Comparison of ENCODE assay signal across 1 cellular context in the genomic region with DNA sequence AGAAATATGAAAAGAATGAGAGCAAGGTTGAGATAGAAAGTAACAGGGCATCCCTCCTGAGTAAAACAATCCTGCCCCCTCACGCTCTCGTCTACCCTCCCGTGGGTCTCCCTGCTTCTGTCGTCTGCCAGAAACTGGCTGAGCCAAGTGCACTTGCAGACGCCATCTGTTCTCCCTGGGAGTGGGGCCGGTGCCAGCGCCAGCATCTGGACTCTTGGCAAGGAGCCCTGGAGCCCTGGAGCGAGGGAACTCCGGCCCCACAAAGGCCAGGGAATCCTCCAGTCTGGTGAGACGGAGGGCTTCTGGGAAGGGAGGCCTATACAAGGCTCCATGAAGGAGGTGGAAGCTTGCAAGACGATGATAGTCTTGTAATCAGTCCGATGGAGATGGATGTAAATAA.
A peak's percentile ranks its signal among the peaks of the same experiment; 100 is the strongest.
TF ChIP-seq lines count a peak whose summit lies in the region.

No MANE protein-coding gene starts in this region.

TF ChIP-seq in HEK293, 187 proteins besides CTCF, POLR2A, EP300 and RAD21 (continued from another document and continues in another):
- TF ChIP-seq, protein P1, sequence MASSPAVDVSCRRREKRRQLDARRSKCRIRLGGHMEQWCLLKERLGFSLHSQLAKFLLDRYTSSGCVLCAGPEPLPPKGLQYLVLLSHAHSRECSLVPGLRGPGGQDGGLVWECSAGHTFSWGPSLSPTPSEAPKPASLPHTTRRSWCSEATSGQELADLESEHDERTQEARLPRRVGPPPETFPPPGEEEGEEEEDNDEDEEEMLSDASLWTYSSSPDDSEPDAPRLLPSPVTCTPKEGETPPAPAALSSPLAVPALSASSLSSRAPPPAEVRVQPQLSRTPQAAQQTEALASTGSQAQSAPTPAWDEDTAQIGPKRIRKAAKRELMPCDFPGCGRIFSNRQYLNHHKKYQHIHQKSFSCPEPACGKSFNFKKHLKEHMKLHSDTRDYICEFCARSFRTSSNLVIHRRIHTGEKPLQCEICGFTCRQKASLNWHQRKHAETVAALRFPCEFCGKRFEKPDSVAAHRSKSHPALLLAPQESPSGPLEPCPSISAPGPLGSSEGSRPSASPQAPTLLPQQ (tag by site-specific recombination; IDR thresholded peaks at IDR 0.05) = peak; percentile 96
- TF ChIP-seq ZSCAN30 (tag by site-specific recombination; IDR thresholded peaks at IDR 0.05) (peak; percentile 71), ZNF121 (tag by site-specific recombination; IDR thresholded peaks at IDR 0.05) (no peak), ZNF600 (tag by site-specific recombination; IDR thresholded peaks at IDR 0.05) (peak; percentile 59), KLF9 (tag by site-specific recombination; IDR thresholded peaks at IDR 0.05; ENCODE audit: low read depth) (no peak), ZNF350 (tag by site-specific recombination; IDR thresholded peaks at IDR 0.05) (no peak), ZNF37A (tag by site-specific recombination; IDR thresholded peaks at IDR 0.05) (no peak), REPIN1 (tag by site-specific recombination; IDR thresholded peaks at IDR 0.05; ENCODE audit: low read depth) (no peak), ZNF747 (tag by site-specific recombination; IDR thresholded peaks at IDR 0.05) (no peak), ZNF211 (tag by site-specific recombination; IDR thresholded peaks at IDR 0.05; ENCODE audit: low read depth) (no peak), ZNF274 (IDR thresholded peaks at IDR 0.05; ENCODE audit: low read length) (no peak), ZNF274 (tag by site-specific recombination; IDR thresholded peaks at IDR 0.05; ENCODE audit: borderline replicate concordance) (no peak), ZFP69B (tag by site-specific recombination; IDR thresholded peaks at IDR 0.05) (peak; percentile 88), HOXC10 (CRISPR knock-in tag; IDR thresholded peaks at IDR 0.05) (no peak), ZNF16 (tag by site-specific recombination; IDR thresholded peaks at IDR 0.05; ENCODE audit: low read depth) (no peak), SETDB1 (IDR thresholded peaks at IDR 0.05; ENCODE audit: insufficient read length, low read length) (no peak), ZNF24 (tag by site-specific recombination; IDR thresholded peaks at IDR 0.05) (0 out of 2 replicates have a peak, but pooled peaks have one; percentile 38), ZNF214 (tag by site-specific recombination; IDR thresholded peaks at IDR 0.05; ENCODE audit: borderline replicate concordance) (no peak), ZNF48 (tag by site-specific recombination; IDR thresholded peaks at IDR 0.05) (no peak), KLF8 (tag by site-specific recombination; IDR thresholded peaks at IDR 0.05) (no peak), ZNF571 (tag by site-specific recombination; IDR thresholded peaks at IDR 0.05) (no peak), OSR2 (tag by site-specific recombination; IDR thresholded peaks at IDR 0.05) (no peak), ZNF2 (tag by site-specific recombination; IDR thresholded peaks at IDR 0.05) (no peak), ZNF10 (tag by site-specific recombination; IDR thresholded peaks at IDR 0.05) (no peak), ZSCAN23 (tag by site-specific recombination; IDR thresholded peaks at IDR 0.05) (no peak), ZNF596 (tag by site-specific recombination; IDR thresholded peaks at IDR 0.05) (0 out of 2 replicates have a peak, but pooled peaks have one; percentile 24), TRIM28 (IDR thresholded peaks at IDR 0.05; ENCODE audit: borderline replicate concordance, low read length) (no peak), KLF10 (tag by site-specific recombination; IDR thresholded peaks at IDR 0.05) (peak; percentile 74), ZNF521 (tag by site-specific recombination; IDR thresholded peaks at IDR 0.05) (no peak), ZNF629 (tag by site-specific recombination; IDR thresholded peaks at IDR 0.05) (peak; percentile 72), ZNF354C (tag by site-specific recombination; IDR thresholded peaks at IDR 0.05; ENCODE audit: borderline replicate concordance, low read depth) (no peak), ZNF155 (tag by site-specific recombination; IDR thresholded peaks at IDR 0.05) (no peak), SP2 (tag by site-specific recombination; IDR thresholded peaks at IDR 0.05) (no peak), ZIC2 (tag by site-specific recombination; IDR thresholded peaks at IDR 0.05) (peak; percentile 93), ZNF394 (tag by site-specific recombination; IDR thresholded peaks at IDR 0.05; ENCODE audit: borderline replicate concordance) (no peak), ZNF114 (tag by site-specific recombination; IDR thresholded peaks at IDR 0.05) (no peak), ZNF623 (tag by site-specific recombination; IDR thresholded peaks at IDR 0.05) (no peak), ZNF221 (tag by site-specific recombination; IDR thresholded peaks at IDR 0.05; ENCODE audit: borderline replicate concordance) (no peak), ZNF544 (tag by site-specific recombination; IDR thresholded peaks at IDR 0.05) (no peak), ZNF837 (tag by site-specific recombination; IDR thresholded peaks at IDR 0.05) (no peak), GLIS1 (tag by site-specific recombination; IDR thresholded peaks at IDR 0.05) (peak; percentile 98), ZNF677 (tag by site-specific recombination; IDR thresholded peaks at IDR 0.05) (no peak), ZFP37 (tag by site-specific recombination; IDR thresholded peaks at IDR 0.05) (no peak), GLI4 (tag by site-specific recombination; IDR thresholded peaks at IDR 0.05) (no peak), ZNF184 (tag by site-specific recombination; IDR thresholded peaks at IDR 0.05) (no peak), ZNF311 (tag by site-specific recombination; IDR thresholded peaks at IDR 0.05; ENCODE audit: borderline replicate concordance) (no peak)
- TF ChIP-seq, protein P2, sequence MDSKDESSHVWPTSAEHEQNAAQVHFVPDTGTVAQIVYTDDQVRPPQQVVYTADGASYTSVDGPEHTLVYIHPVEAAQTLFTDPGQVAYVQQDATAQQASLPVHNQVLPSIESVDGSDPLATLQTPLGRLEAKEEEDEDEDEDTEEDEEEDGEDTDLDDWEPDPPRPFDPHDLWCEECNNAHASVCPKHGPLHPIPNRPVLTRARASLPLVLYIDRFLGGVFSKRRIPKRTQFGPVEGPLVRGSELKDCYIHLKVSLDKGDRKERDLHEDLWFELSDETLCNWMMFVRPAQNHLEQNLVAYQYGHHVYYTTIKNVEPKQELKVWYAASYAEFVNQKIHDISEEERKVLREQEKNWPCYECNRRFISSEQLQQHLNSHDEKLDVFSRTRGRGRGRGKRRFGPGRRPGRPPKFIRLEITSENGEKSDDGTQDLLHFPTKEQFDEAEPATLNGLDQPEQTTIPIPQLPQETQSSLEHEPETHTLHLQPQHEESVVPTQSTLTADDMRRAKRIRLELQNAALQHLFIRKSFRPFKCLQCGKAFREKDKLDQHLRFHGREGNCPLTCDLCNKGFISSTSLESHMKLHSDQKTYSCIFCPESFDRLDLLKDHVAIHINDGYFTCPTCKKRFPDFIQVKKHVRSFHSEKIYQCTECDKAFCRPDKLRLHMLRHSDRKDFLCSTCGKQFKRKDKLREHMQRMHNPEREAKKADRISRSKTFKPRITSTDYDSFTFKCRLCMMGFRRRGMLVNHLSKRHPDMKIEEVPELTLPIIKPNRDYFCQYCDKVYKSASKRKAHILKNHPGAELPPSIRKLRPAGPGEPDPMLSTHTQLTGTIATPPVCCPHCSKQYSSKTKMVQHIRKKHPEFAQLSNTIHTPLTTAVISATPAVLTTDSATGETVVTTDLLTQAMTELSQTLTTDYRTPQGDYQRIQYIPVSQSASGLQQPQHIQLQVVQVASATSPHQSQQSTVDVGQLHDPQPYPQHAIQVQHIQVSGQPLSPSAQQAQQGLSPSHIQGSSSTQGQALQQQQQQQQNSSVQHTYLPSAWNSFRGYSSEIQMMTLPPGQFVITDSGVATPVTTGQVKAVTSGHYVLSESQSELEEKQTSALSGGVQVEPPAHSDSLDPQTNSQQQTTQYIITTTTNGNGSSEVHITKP (tag by site-specific recombination; IDR thresholded peaks at IDR 0.05) = peak; percentile 77
- TF ChIP-seq, protein P3, sequence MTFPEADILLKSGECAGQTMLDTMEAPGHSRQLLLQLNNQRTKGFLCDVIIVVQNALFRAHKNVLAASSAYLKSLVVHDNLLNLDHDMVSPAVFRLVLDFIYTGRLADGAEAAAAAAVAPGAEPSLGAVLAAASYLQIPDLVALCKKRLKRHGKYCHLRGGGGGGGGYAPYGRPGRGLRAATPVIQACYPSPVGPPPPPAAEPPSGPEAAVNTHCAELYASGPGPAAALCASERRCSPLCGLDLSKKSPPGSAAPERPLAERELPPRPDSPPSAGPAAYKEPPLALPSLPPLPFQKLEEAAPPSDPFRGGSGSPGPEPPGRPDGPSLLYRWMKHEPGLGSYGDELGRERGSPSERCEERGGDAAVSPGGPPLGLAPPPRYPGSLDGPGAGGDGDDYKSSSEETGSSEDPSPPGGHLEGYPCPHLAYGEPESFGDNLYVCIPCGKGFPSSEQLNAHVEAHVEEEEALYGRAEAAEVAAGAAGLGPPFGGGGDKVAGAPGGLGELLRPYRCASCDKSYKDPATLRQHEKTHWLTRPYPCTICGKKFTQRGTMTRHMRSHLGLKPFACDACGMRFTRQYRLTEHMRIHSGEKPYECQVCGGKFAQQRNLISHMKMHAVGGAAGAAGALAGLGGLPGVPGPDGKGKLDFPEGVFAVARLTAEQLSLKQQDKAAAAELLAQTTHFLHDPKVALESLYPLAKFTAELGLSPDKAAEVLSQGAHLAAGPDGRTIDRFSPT (tag by site-specific recombination; IDR thresholded peaks at IDR 0.05) = no peak
- TF ChIP-seq, protein P4, sequence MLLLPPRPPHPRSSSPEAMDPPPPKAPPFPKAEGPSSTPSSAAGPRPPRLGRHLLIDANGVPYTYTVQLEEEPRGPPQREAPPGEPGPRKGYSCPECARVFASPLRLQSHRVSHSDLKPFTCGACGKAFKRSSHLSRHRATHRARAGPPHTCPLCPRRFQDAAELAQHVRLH (tag by site-specific recombination; IDR thresholded peaks at IDR 0.05) = peak; percentile 69; the same call in 1 of the 2 replicates
- TF ChIP-seq, protein P5, sequence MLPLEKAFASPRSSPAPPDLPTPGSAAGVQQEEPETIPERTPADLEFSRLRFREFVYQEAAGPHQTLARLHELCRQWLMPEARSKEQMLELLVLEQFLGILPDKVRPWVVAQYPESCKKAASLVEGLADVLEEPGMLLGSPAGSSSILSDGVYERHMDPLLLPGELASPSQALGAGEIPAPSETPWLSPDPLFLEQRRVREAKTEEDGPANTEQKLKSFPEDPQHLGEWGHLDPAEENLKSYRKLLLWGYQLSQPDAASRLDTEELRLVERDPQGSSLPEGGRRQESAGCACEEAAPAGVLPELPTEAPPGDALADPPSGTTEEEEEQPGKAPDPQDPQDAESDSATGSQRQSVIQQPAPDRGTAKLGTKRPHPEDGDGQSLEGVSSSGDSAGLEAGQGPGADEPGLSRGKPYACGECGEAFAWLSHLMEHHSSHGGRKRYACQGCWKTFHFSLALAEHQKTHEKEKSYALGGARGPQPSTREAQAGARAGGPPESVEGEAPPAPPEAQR (tag by site-specific recombination; IDR thresholded peaks at IDR 0.05) = no peak
- TF ChIP-seq, protein P6, sequence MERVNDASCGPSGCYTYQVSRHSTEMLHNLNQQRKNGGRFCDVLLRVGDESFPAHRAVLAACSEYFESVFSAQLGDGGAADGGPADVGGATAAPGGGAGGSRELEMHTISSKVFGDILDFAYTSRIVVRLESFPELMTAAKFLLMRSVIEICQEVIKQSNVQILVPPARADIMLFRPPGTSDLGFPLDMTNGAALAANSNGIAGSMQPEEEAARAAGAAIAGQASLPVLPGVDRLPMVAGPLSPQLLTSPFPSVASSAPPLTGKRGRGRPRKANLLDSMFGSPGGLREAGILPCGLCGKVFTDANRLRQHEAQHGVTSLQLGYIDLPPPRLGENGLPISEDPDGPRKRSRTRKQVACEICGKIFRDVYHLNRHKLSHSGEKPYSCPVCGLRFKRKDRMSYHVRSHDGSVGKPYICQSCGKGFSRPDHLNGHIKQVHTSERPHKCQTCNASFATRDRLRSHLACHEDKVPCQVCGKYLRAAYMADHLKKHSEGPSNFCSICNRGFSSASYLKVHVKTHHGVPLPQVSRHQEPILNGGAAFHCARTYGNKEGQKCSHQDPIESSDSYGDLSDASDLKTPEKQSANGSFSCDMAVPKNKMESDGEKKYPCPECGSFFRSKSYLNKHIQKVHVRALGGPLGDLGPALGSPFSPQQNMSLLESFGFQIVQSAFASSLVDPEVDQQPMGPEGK (tag by site-specific recombination; IDR thresholded peaks at IDR 0.05) = peak; percentile 58
- TF ChIP-seq, protein P7, sequence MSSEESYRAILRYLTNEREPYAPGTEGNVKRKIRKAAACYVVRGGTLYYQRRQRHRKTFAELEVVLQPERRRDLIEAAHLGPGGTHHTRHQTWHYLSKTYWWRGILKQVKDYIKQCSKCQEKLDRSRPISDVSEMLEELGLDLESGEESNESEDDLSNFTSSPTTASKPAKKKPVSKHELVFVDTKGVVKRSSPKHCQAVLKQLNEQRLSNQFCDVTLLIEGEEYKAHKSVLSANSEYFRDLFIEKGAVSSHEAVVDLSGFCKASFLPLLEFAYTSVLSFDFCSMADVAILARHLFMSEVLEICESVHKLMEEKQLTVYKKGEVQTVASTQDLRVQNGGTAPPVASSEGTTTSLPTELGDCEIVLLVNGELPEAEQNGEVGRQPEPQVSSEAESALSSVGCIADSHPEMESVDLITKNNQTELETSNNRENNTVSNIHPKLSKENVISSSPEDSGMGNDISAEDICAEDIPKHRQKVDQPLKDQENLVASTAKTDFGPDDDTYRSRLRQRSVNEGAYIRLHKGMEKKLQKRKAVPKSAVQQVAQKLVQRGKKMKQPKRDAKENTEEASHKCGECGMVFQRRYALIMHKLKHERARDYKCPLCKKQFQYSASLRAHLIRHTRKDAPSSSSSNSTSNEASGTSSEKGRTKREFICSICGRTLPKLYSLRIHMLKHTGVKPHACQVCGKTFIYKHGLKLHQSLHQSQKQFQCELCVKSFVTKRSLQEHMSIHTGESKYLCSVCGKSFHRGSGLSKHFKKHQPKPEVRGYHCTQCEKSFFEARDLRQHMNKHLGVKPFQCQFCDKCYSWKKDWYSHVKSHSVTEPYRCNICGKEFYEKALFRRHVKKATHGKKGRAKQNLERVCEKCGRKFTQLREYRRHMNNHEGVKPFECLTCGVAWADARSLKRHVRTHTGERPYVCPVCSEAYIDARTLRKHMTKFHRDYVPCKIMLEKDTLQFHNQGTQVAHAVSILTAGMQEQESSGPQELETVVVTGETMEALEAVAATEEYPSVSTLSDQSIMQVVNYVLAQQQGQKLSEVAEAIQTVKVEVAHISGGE (tag by site-specific recombination; conservative IDR thresholded peaks at IDR 0.05; ENCODE audit: low read depth) = no peak
- TF ChIP-seq, protein P8, sequence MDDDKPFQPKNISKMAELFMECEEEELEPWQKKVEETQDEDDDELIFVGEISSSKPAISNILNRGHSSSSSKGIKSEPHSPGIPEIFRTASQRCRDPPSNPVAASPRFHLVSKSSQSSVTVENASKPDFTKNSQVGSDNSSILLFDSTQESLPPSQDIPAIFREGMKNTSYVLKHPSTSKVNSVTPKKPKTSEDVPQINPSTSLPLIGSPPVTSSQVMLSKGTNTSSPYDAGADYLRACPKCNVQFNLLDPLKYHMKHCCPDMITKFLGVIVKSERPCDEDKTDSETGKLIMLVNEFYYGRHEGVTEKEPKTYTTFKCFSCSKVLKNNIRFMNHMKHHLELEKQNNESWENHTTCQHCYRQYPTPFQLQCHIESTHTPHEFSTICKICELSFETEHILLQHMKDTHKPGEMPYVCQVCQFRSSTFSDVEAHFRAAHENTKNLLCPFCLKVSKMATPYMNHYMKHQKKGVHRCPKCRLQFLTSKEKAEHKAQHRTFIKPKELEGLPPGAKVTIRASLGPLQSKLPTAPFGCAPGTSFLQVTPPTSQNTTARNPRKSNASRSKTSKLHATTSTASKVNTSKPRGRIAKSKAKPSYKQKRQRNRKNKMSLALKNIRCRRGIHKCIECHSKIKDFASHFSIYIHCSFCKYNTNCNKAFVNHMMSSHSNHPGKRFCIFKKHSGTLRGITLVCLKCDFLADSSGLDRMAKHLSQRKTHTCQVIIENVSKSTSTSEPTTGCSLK (tag by site-specific recombination; IDR thresholded peaks at IDR 0.05) = no peak
